ENCODE assay signal across 1 cellular context in genomic region chr17:82588266-82589175, GRCh38.
TF ChIP-seq lines count a peak whose summit lies in the region.

No MANE protein-coding gene starts in this region.

TF ChIP-seq in GM23338, 12 proteins besides CTCF, POLR2A, EP300 and RAD21:
- TF ChIP-seq EZH2 (IDR thresholded peaks at IDR 0.05; ENCODE audit: low read depth, unreplicated experiment) = no peak
- no peak for TF ChIP-seq EZH2phosphoT487 (IDR thresholded peaks at IDR 0.05; ENCODE audit: unreplicated experiment)
- no peak for TF ChIP-seq NANOG (IDR thresholded peaks at IDR 0.05; ENCODE audit: borderline replicate concordance)
- no peak for TF ChIP-seq REST (IDR thresholded peaks at IDR 0.05; ENCODE audit: unreplicated experiment)
- TF ChIP-seq ZNF462 (CRISPR knock-in tag; IDR thresholded peaks at IDR 0.05) = no peak
- TF ChIP-seq ZNF331 (CRISPR knock-in tag; IDR thresholded peaks at IDR 0.05; ENCODE audit: low read depth) = no peak
- TF ChIP-seq CREB1 (CRISPR knock-in tag; IDR thresholded peaks at IDR 0.05; ENCODE audit: low read depth) = no peak
- TF ChIP-seq JUNB (IDR thresholded peaks at IDR 0.05; ENCODE audit: unreplicated experiment) = no peak
- no peak for TF ChIP-seq STAT1 (IDR thresholded peaks at IDR 0.05; ENCODE audit: unreplicated experiment)
- no peak for TF ChIP-seq POLR2AphosphoS5 (IDR thresholded peaks at IDR 0.05; ENCODE audit: low read depth)
- TF ChIP-seq ZNF114 (CRISPR knock-in tag; IDR thresholded peaks at IDR 0.05) = no peak
- no peak for TF ChIP-seq ETS1 (IDR thresholded peaks at IDR 0.05)
